In the genomic region with DNA sequence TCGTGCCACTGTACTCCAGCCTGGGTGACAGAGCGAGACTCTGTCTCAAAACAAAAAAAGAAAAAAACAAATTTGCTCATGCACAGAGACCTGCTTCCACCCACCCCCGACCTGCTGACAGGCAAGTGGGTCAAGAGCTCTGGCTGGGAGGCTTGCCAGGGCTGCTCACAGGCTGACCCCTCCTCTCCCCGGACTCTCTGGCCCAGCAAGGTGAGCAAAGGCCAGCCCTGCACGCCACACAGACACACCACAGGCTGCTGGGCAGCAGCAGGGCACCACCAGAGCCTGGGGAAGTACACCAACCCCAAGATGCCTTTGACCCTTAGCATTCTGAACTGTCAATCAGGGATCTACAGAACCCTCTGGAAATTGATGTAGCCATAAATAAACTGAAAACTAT, we compare ENCODE assay signal across 17 cellular contexts. TPM values are rescaled to one million over a fixed set of nuclear protein-coding genes. Genes with fewer than 3 reads are reported as not detected.
A peak's percentile ranks its signal among the peaks of the same experiment; 100 is the strongest.
DNase-seq lines count a peak whose midpoint lies in the region; ATAC-seq and TF ChIP-seq lines count a peak whose summit lies in the region.
"Had no signal": no experiment of that assay in that cellular context is flagged by ENCODE, and none has a peak within 500 bp of the region (broad histone marks: within the 10 kb centered on the region; RNA-seq: fewer than 3 reads in every experiment).

No MANE protein-coding gene starts in this region.

- peak overlapping the region; percentile 28 for H3K27ac ChIP-seq in left ventricle myocardium inferior (replicated peaks)
- H3K27ac ChIP-seq in liver (ENCODE audit: low read depth in 1 of 2, low read length in 2 of 2): peak overlapping the region; percentile 79 to 88
- H3K27ac ChIP-seq in GM23338 (ENCODE audit: low read depth): no peak overlapping the region
- H3K27ac ChIP-seq: BLaER1 had no signal

- H3K79me2 ChIP-seq in GM23338 (replicated peaks; ENCODE audit: insufficient read depth): no peaks in the 10 kb centered on the region

- H3K4me3 ChIP-seq in left ventricle myocardium inferior: no peak overlapping the region
- H3K4me3 ChIP-seq in liver (ENCODE audit: low read depth in 1 of 3, low read length in 3 of 3): no peak overlapping the region
- no peak overlapping the region for H3K4me3 ChIP-seq in GM23338
- H3K4me3 ChIP-seq: BLaER1 had no signal

- no peaks in the 10 kb centered on the region for H3K4me1 Mint-ChIP-seq in GM23338
- H3K4me1 Mint-ChIP-seq: CD4-positive, alpha-beta memory T cell had no signal

- peaks cover 13% of the 10 kb centered on the region for H3K4me1 ChIP-seq in left ventricle myocardium inferior
- H3K4me1 ChIP-seq in liver (ENCODE audit: control insufficient read depth in 4 of 4, insufficient read depth in 4 of 4, low read length in 3 of 4): peaks cover 2 to 18% (median 12%) of the 10 kb centered on the region in 4 donors
- H3K4me1 ChIP-seq in GM23338 (ENCODE audit: insufficient read depth): no peaks in the 10 kb centered on the region

- ATAC-seq in GM18505 (IDR thresholded peaks at IDR 0.05; ENCODE audit: unreplicated experiment) (no peak), GM23338 (no peak)

- H3K36me3 ChIP-seq in left ventricle myocardium inferior (peaks cover 100% of the 10 kb centered on the region), liver (ENCODE audit: control insufficient read depth in 4 of 4, insufficient read depth in 3 of 4, low read depth in 1 of 4, low read length in 3 of 4) (peaks cover 4 to 75% (median 45%) of the 10 kb centered on the region in 4 donors), GM23338 (ENCODE audit: insufficient read depth) (peaks cover 79% of the 10 kb centered on the region)

- DNase-seq in NCI-H2196 (lab: John Stamatoyannopoulos, UW; ENCODE audit: unreplicated experiment): peak; percentile 30
- peak; percentile 61 for DNase-seq in cerebellar cortex (ENCODE audit: low spot score)
- peak; percentile 53 for DNase-seq in left ventricle myocardium inferior
- no peak for DNase-seq in GM23338 (ENCODE audit: low spot score)
- no peak for DNase-seq in cerebellar nuclear complex (lab: John Stamatoyannopoulos, UW)
- DNase-seq in NCI-H748 (lab: John Stamatoyannopoulos, UW; ENCODE audit: unreplicated experiment): no peak
- DNase-seq: CD4-positive, alpha-beta memory T cell; KG1; NCI-H1105 treated with DMSO at 0.1 percent for 48 hours; NCI-H1694; NCI-H2227 treated with DMSO at 0.1 percent for 48 hours; NCI-H510A treated with DMSO at 0.1 percent for 48 hours; NCI-H82; SK-N-SH had no signal

- TF ChIP-seq CTCF in left ventricle myocardium inferior (IDR thresholded peaks at IDR 0.05; ENCODE audit: borderline replicate concordance) (no peak), liver (IDR thresholded peaks at IDR 0.05; ENCODE audit: low read depth, low read length, missing input control) (no peak), GM23338 (conservative IDR thresholded peaks at IDR 0.05; ENCODE audit: low read depth in 2 of 2) (no peak)

- H4K20me1 ChIP-seq in GM23338 (replicated peaks; ENCODE audit: insufficient read depth): peaks cover 50% of the 10 kb centered on the region

- TF ChIP-seq POLR2A in GM18505 (IDR thresholded peaks at IDR 0.05; ENCODE audit: borderline replicate concordance, extremely low read depth, insufficient read depth, insufficient read length): no peak

- no peak overlapping the region for H3K27ac Mint-ChIP-seq in GM23338

- no peaks in the 10 kb centered on the region for H3K9me3 ChIP-seq in left ventricle myocardium inferior (replicated peaks)
- no peaks in the 10 kb centered on the region for H3K9me3 ChIP-seq in liver (ENCODE audit: control insufficient read depth in 4 of 4, low read length in 3 of 4)
- H3K9me3 ChIP-seq: BLaER1, SK-N-SH had no signal

- no peak overlapping the region for H2AFZ ChIP-seq in GM23338

- H3F3A ChIP-seq in GM23338 (replicated peaks; ENCODE audit: low read depth): no peaks in the 10 kb centered on the region

- H3K4me3 Mint-ChIP-seq in GM23338: no peak overlapping the region
- H3K4me3 Mint-ChIP-seq: CD4-positive, alpha-beta memory T cell had no signal

- peaks cover 97% of the 10 kb centered on the region for H3K36me3 Mint-ChIP-seq in GM23338 (ENCODE audit: low read depth)

- peaks cover 10% of the 10 kb centered on the region for H3K27me3 Mint-ChIP-seq in GM23338 (ENCODE audit: insufficient read depth, low read depth, poor library complexity)
- H3K27me3 Mint-ChIP-seq: CD4-positive, alpha-beta memory T cell had no signal

- WGBS in liver: 37% methylated on average over 5 of the region's 5 CpGs

- TF ChIP-seq RAD21 in liver (IDR thresholded peaks at IDR 0.05): peak in 1 of 2 donors; percentile 51

- H3K4me2 ChIP-seq in GM23338: no peak overlapping the region
- H3K4me2 ChIP-seq: BLaER1, SK-N-SH had no signal

- H3K9me2 ChIP-seq in GM23338 (ENCODE audit: insufficient read depth): no peaks in the 10 kb centered on the region
- H3K9me2 ChIP-seq: SK-N-SH had no signal

- intact Hi-C loops in left ventricle myocardium inferior (cut with micrococcal nuclease): no loop called here

- peak overlapping the region in 1 of 2 donors; percentile 16 for H3K9ac ChIP-seq in liver (ENCODE audit: low read depth in 1 of 2, low read length in 2 of 2)
- H3K9ac ChIP-seq: BLaER1, SK-N-SH had no signal

- no peaks in the 10 kb centered on the region for H3K27me3 ChIP-seq in left ventricle myocardium inferior (ENCODE audit: low read depth)
- H3K27me3 ChIP-seq in liver (ENCODE audit: control insufficient read depth in 4 of 4, insufficient read depth in 4 of 4, low read length in 3 of 4): no peaks in the 10 kb centered on the region
- no peaks in the 10 kb centered on the region for H3K27me3 ChIP-seq in GM23338 (ENCODE audit: insufficient read depth)
- H3K27me3 ChIP-seq: BLaER1 had no signal

- H3K9me3 Mint-ChIP-seq in GM23338: no peaks in the 10 kb centered on the region

TF ChIP-seq in liver, 16 proteins besides CTCF, POLR2A, EP300 and RAD21 (continues in another document):
- TF ChIP-seq HNF4A (conservative IDR thresholded peaks at IDR 0.05): peak; percentile 86 to 91
- peak in 1 of 2 donors; percentile 83 for TF ChIP-seq JUND (IDR thresholded peaks at IDR 0.05)
- TF ChIP-seq, protein P1, sequence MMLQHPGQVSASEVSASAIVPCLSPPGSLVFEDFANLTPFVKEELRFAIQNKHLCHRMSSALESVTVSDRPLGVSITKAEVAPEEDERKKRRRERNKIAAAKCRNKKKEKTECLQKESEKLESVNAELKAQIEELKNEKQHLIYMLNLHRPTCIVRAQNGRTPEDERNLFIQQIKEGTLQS (IDR thresholded peaks at IDR 0.05): no peak
- TF ChIP-seq, protein P2, sequence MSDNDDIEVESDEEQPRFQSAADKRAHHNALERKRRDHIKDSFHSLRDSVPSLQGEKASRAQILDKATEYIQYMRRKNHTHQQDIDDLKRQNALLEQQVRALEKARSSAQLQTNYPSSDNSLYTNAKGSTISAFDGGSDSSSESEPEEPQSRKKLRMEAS (IDR thresholded peaks at IDR 0.05): peak; percentile 48
- peak in 1 of 2 donors; percentile 58 for TF ChIP-seq EGR1 (IDR thresholded peaks at IDR 0.05; ENCODE audit: low read depth in 2 of 2)
- TF ChIP-seq FOXA2 (IDR thresholded peaks at IDR 0.05): peak; percentile 44
- peak; percentile 97 for TF ChIP-seq SP1 (IDR thresholded peaks at IDR 0.05)

RNA-seq across cellular contexts. Expression of a gene that starts 29.2 kb away (rescaled TPM):
- total RNA-seq in left ventricle myocardium inferior (34.4 TPM), liver (10 to 100 TPM; 26.9 to 52.2 TPM)
- polyA plus RNA-seq in liver (10 to 100 TPM; 27.2 to 29.1 TPM), GM23338 (2016; fragmentation: Nextera tagmentation; extraction: Ambion mirVana) (59.3 and 65.4 TPM in 2 replicates)
- 110 and 112 TPM in 2 replicates for total RNA-seq in GM23338 (2014; rRNA removed; shearing (Covaris generic))

RNA-seq across cellular contexts. Expression of a gene that starts 29.6 kb away (rescaled TPM):
- total RNA-seq in left ventricle myocardium inferior (2.5 TPM), liver (10 to 100 TPM in 1 of 2 donors, 1 to 10 TPM in 1; 6.3 to 87.0 TPM)
- polyA plus RNA-seq in liver (10 to 100 TPM; 43.1 to 52.2 TPM), GM23338 (2016; fragmentation: Nextera tagmentation; extraction: Ambion mirVana) (17.9 and 18.2 TPM in 2 replicates)
- total RNA-seq in GM23338 (2014; rRNA removed; shearing (Covaris generic)): 69.6 and 87.3 TPM in 2 replicates

Comparison
In these comparisons a context has a peak if more than half of its experiments do, and no peak if none do; other contexts are left out.
1. DNase-seq: peak in NCI-H2196 (single experiment), cerebellar cortex (single experiment) and left ventricle myocardium inferior (single experiment); none in GM23338 (single experiment), cerebellar nuclear complex (0 of 2) and NCI-H748 (single experiment).